Comparison of ENCODE assay signal across 16 cellular contexts in the genomic region with DNA sequence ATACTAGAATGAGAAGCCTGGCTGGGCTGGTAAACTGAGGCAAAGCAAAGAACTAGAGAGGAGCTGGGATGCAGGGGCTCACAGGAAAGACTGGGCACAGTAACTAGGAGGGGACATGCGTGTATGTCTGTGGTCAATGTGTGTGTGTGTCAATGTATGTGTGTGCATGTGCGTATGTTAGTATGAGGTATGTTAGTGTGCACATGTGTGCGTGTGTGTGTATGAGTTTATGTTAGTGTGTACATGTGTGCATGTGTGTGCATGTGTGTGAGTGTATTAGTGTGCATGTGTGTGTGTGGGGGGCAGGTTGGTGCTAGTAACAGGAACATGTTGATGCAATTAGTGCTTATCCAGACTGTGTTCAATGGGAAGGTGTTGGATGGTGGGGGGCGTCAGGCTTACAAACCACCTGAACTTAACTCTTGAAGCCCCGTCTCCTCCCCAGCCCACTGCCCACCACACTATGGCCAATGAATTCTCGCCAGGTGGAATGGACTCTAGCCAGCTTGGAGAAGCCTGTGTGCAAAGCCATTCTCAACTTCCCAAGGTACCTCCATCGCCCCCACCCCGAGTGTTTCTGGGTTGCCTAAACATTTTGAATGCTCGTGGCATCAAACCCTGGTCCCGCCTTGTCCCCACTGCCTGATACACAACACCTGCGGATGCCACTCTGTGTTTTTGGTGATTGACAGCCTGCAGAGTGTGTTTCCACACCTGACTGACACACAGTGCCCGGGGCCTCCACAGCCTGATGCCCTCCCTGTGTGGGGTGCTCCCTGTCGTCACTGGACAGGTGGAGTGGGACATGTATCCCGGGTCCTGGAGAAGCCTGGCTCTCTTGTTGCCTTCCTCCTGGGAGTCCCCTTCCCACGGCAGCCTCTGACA.
DNase-seq lines count a peak whose midpoint lies in the region; ATAC-seq, FAIRE-seq and TF ChIP-seq lines count a peak whose summit lies in the region.
"Had no signal": no experiment of that assay in that cellular context is flagged by ENCODE, and none has a peak within 500 bp of the region (broad histone marks: within the 10 kb centered on the region; RNA-seq: fewer than 3 reads in every experiment).

No MANE protein-coding gene starts in this region.

- H4K12ac ChIP-seq in trophoblast cell (ENCODE audit: low read depth, low read length): no peak overlapping the region

- H3K4me2 ChIP-seq in H9 (ENCODE audit: insufficient read depth, insufficient read length, low read length) (no peak overlapping the region), GM12878 (ENCODE audit: control insufficient read depth, insufficient read depth) (no peak overlapping the region), trophoblast cell (ENCODE audit: low read length) (no peak overlapping the region)

- SMC1A ChIA-PET in GM12878 (lab: Charles Lee; ENCODE audit: uncharacterized antibody, unreplicated experiment): interaction anchor here (0.7 to 2.0 kb wide), 9 partner anchors 19 to 732 kb away, joined by 3 to 12 read pairs (median 6); a partner anchor contains a TSS

- H3K79me2 ChIP-seq in H9 (ENCODE audit: insufficient read depth, low read length): no peaks in the 10 kb centered on the region
- no peaks in the 10 kb centered on the region for H3K79me2 ChIP-seq in GM12878 (ENCODE audit: control insufficient read depth, insufficient read depth, low read length)
- H3K79me2 ChIP-seq in trophoblast cell (ENCODE audit: control insufficient read depth, insufficient read depth, low read length, poor library complexity): no peaks in the 10 kb centered on the region

- no peak overlapping the region for H3K18ac ChIP-seq in H9 (ENCODE audit: insufficient read length, low read depth, low read length)
- H3K18ac ChIP-seq in trophoblast cell (ENCODE audit: low read length): no peak overlapping the region

- FAIRE-seq in GM12878 (lab: Jason Lieb, UNC): no peak
- FAIRE-seq: A204.1, H54 had no signal

- RAD21 ChIA-PET in GM12878 (lab: Charles Lee; ENCODE audit: unreplicated experiment): interaction anchor here (0.6 to 2.3 kb wide), 6 partner anchors 176 to 708 kb away, joined by 3 to 10 read pairs (median 4); a partner anchor contains a TSS

- no CpG with 5 or more reads among the region's 15 CpGs for WGBS in H9 (ENCODE audit: extremely low coverage, insufficient read length, low lambda C conversion rate)
- 39% methylated on average over 15 of the region's 15 CpGs for WGBS in GM12878 (ENCODE audit: insufficient coverage, insufficient replicate concordance, low lambda C conversion rate, missing lambda C conversion rate)
- WGBS in trophoblast cell (ENCODE audit: extremely low coverage, insufficient coverage, insufficient read length): no CpG with 5 or more reads among the region's 15 CpGs

- no peak overlapping the region for H4K91ac ChIP-seq in H9 (ENCODE audit: insufficient read length, low read depth, low read length)
- peak overlapping the region; percentile 61 for H4K91ac ChIP-seq in trophoblast cell (ENCODE audit: low read depth, low read length)

- H3K27ac ChIP-seq in H9 (ENCODE audit: insufficient read length, low read depth, low read length) (no peak overlapping the region), GM12878 (ENCODE audit: control insufficient read depth, insufficient read depth) (no peak overlapping the region), trophoblast cell (ENCODE audit: low read depth, low read length) (no peak overlapping the region)
- H3K27ac ChIP-seq: C4-2B had no signal

- H3K9ac ChIP-seq in H9 (ENCODE audit: extremely low read depth, insufficient read length, low read length): no peak overlapping the region
- H3K9ac ChIP-seq in GM12878 (ENCODE audit: control insufficient read depth, insufficient read depth, low read length): no peak overlapping the region
- H3K9ac ChIP-seq in trophoblast cell (ENCODE audit: low read length): no peak overlapping the region

- no peaks in the 10 kb centered on the region for H3K9me3 Mint-ChIP-seq in activated naive CD4-positive, alpha-beta T cell treated with anti-CD3 and anti-CD28 coated beads, Interleukin-2, amount 50 U/mL, for 24 hours
- no peaks in the 10 kb centered on the region for H3K9me3 Mint-ChIP-seq in H9
- H3K9me3 Mint-ChIP-seq: CD4-positive, alpha-beta memory T cell had no signal

- peak overlapping the region; percentile 19 for H3K23ac ChIP-seq in H9 (ENCODE audit: insufficient read length, low read depth, low read length)
- H3K23ac ChIP-seq in trophoblast cell (ENCODE audit: low read length): peak overlapping the region; percentile 95

- H2BK12ac ChIP-seq in H9 (ENCODE audit: insufficient read length, low read depth, low read length) (no peak overlapping the region), trophoblast cell (ENCODE audit: low read length) (peak overlapping the region; percentile 13)

- no peak for TF ChIP-seq EP300 in GM12878 (IDR thresholded peaks at IDR 0.05; ENCODE audit: borderline replicate concordance in 1 of 2, control insufficient read depth in 1 of 2, low read depth in 2 of 2, low read length in 2 of 2)

- no peaks in the 10 kb centered on the region for H4K20me1 ChIP-seq in H9 (ENCODE audit: control insufficient read depth, insufficient read depth, insufficient read length)
- no peaks in the 10 kb centered on the region for H4K20me1 ChIP-seq in GM12878 (ENCODE audit: control insufficient read depth, insufficient read depth)

- H4K8ac ChIP-seq in H9 (replicated peaks; ENCODE audit: insufficient read length, low read depth, low read length) (no peak overlapping the region), trophoblast cell (ENCODE audit: low read depth, low read length) (no peak overlapping the region)

- POLR2A ChIA-PET in GM12878 (lab: Charles Lee): no interaction called here

- no peak overlapping the region for H3K4me3 Mint-ChIP-seq in activated naive CD4-positive, alpha-beta T cell treated with anti-CD3 and anti-CD28 coated beads, Interleukin-2, amount 50 U/mL, for 24 hours
- H3K4me3 Mint-ChIP-seq in H9: no peak overlapping the region
- H3K4me3 Mint-ChIP-seq: CD4-positive, alpha-beta memory T cell had no signal

- no peak for TF ChIP-seq RAD21 in GM12878 (IDR thresholded peaks at IDR 0.05; ENCODE audit: insufficient read depth, low read depth, low read length)

- H3K4me1 ChIP-seq in H9 (ENCODE audit: insufficient read depth, low read length): no peaks in the 10 kb centered on the region
- H3K4me1 ChIP-seq in GM12878 (ENCODE audit: control insufficient read depth, insufficient read depth, low read length): no peaks in the 10 kb centered on the region
- H3K4me1 ChIP-seq in trophoblast cell (ENCODE audit: control insufficient read depth in 1 of 2, insufficient read depth in 2 of 2, low read length in 2 of 2): no peaks in the 10 kb centered on the region
- H3K4me1 ChIP-seq: BE2C had no signal

- ATAC-seq in GM12878: no peak

- no peaks in the 10 kb centered on the region for H3K36me3 ChIP-seq in GM12878 (ENCODE audit: control insufficient read depth in 2 of 2, insufficient read depth in 2 of 2, low read length in 1 of 2)
- peaks cover 0 to 2% of the 10 kb centered on the region in 2 experiments for H3K36me3 ChIP-seq in trophoblast cell (ENCODE audit: control insufficient read depth in 1 of 2, insufficient read depth in 2 of 2, low read length in 2 of 2)
- H3K36me3 ChIP-seq: BE2C had no signal

- H2AK5ac ChIP-seq in H9 (ENCODE audit: insufficient read length, low read length) (no peak overlapping the region), trophoblast cell (ENCODE audit: low read length) (peak overlapping the region; percentile 26)

- peaks cover 8% of the 10 kb centered on the region for H3K4me1 Mint-ChIP-seq in activated naive CD4-positive, alpha-beta T cell treated with anti-CD3 and anti-CD28 coated beads, Interleukin-2, amount 50 U/mL, for 24 hours
- peaks cover 6% of the 10 kb centered on the region in 2 experiments for H3K4me1 Mint-ChIP-seq in H9

- H2BK5ac ChIP-seq in H9 (ENCODE audit: insufficient read length, low read length) (no peak overlapping the region), trophoblast cell (ENCODE audit: low read depth, low read length, poor library complexity) (no peak overlapping the region)

- H2AFZ ChIP-seq in H9 (ENCODE audit: low read length) (no peak overlapping the region), GM12878 (ENCODE audit: control insufficient read depth, low read depth, low read length) (no peak overlapping the region), trophoblast cell (ENCODE audit: insufficient read depth, low read length, poor library complexity) (no peak overlapping the region)

- H3K14ac ChIP-seq in H9 (ENCODE audit: insufficient read depth, low read length) (no peak overlapping the region), trophoblast cell (ENCODE audit: low read length) (peak overlapping the region; percentile 42)

- H2BK120ac ChIP-seq in H9 (ENCODE audit: low read depth, low read length, poor library complexity, severe bottlenecking) (no peak overlapping the region), trophoblast cell (ENCODE audit: insufficient read depth, low read length, poor library complexity) (peak overlapping the region; percentile 38)

- H2BK20ac ChIP-seq in H9 (ENCODE audit: low read depth, low read length, poor library complexity, severe bottlenecking): no peak overlapping the region

- intact Hi-C loops in GM12878 (cut with micrococcal nuclease; ENCODE audit: unreplicated experiment): loop anchor here (1.0 to 10.0 kb wide), 2 partner anchors 161 to 215 kb away; a partner anchor contains a TSS

- peaks cover 2% of the 10 kb centered on the region for H3K27me3 Mint-ChIP-seq in activated naive CD4-positive, alpha-beta T cell treated with anti-CD3 and anti-CD28 coated beads, Interleukin-2, amount 50 U/mL, for 24 hours
- no peaks in the 10 kb centered on the region for H3K27me3 Mint-ChIP-seq in H9 (ENCODE audit: low read depth)

- no peak overlapping the region for H3K56ac ChIP-seq in H9 (ENCODE audit: insufficient read length, low read depth, low read length)

- TF ChIP-seq CTCF in H9 (conservative IDR thresholded peaks at IDR 0.05) (no peak), GM12878 (IDR thresholded peaks at IDR 0.05 in 2 of 3, conservative IDR thresholded peaks at IDR 0.05 in 1 of 3; ENCODE audit: control insufficient read depth in 2 of 3, extremely low read depth in 1 of 3, insufficient read depth in 1 of 3, low read depth in 3 of 3, low read length in 3 of 3) (no peak)

- H3K9me3 ChIP-seq in H9 (ENCODE audit: control insufficient read depth, low read depth, low read length): no peaks in the 10 kb centered on the region
- no peaks in the 10 kb centered on the region for H3K9me3 ChIP-seq in GM12878 (replicated peaks; ENCODE audit: control insufficient read depth, insufficient read depth, low read length)
- H3K9me3 ChIP-seq in trophoblast cell (ENCODE audit: insufficient read depth, low read depth, low read length): peaks cover 1% of the 10 kb centered on the region
- H3K9me3 ChIP-seq: BE2C had no signal

- in situ Hi-C loops in GM12878 (cut with MboI): no loop called here

- H4K5ac ChIP-seq in H9 (ENCODE audit: insufficient read length, low read depth, low read length): no peak overlapping the region

- H3T11ph ChIP-seq in H9 (ENCODE audit: low read length): no peak overlapping the region

- no peaks in the 10 kb centered on the region for H3K36me3 Mint-ChIP-seq in activated naive CD4-positive, alpha-beta T cell treated with anti-CD3 and anti-CD28 coated beads, Interleukin-2, amount 50 U/mL, for 24 hours
- H3K36me3 Mint-ChIP-seq in H9 (ENCODE audit: insufficient read depth in 1 of 3, low read depth in 3 of 3): no peaks in the 10 kb centered on the region
- H3K36me3 Mint-ChIP-seq: CD4-positive, alpha-beta memory T cell had no signal

- no TSS peak for BruUV-seq in GM12878 (replicated peaks; lab: Mats Ljungman, UMichigan)

- CTCF ChIA-PET in GM12878 (lab: Yijun Ruan, JAX): interaction anchor here (0.7 to 2.2 kb wide), 12 partner anchors 96 to 732 kb away, joined by 3 to 27 read pairs (median 4); a partner anchor contains a TSS

- H3K27ac Mint-ChIP-seq in activated naive CD4-positive, alpha-beta T cell treated with anti-CD3 and anti-CD28 coated beads, Interleukin-2, amount 50 U/mL, for 24 hours: peak overlapping the region; percentile 26
- peak overlapping the region in 2 of 3 experiments; percentile 15 to 91; a peak in 2 of 7 replicates for H3K27ac Mint-ChIP-seq in H9

- no peak overlapping the region for H2BK15ac ChIP-seq in H9 (ENCODE audit: low read depth, low read length)

- TF ChIP-seq POLR2A in GM12878 (IDR thresholded peaks at IDR 0.05; ENCODE audit: low read depth, low read length): no peak

- H3K4ac ChIP-seq in H9 (ENCODE audit: low read depth, low read length) (no peak overlapping the region), trophoblast cell (ENCODE audit: low read depth, low read length) (no peak overlapping the region)

- H3K79me1 ChIP-seq in H9 (ENCODE audit: insufficient read depth, low read depth, low read length, poor library complexity, severe bottlenecking): no peaks in the 10 kb centered on the region
- peaks cover 1% of the 10 kb centered on the region for H3K79me1 ChIP-seq in trophoblast cell (ENCODE audit: low read length)

- no peak for DNase-seq in activated naive CD4-positive, alpha-beta T cell treated with anti-CD3 and anti-CD28 coated beads, Interleukin-2, amount 50 U/mL, for 16 hours
- DNase-seq in H9 (peak; percentile 17), GM12878 (ENCODE audit: low read depth, low spot score) (no peak), trophoblast cell (no peak), iPS-NIHi7 (ENCODE audit: extremely low spot score) (no peak), SIG-M5 (lab: John Stamatoyannopoulos, UW) (no peak), DMS79 treated with DMSO at 0.1 percent for 48 hours (lab: John Stamatoyannopoulos, UW) (no peak)
- DNase-seq: BE2C; CD4-positive, alpha-beta memory T cell; DMS153; DND-41; GDM1 had no signal

- H3K4me3 ChIP-seq in GM12878 (no peak overlapping the region), trophoblast cell (ENCODE audit: low read depth, low read length) (peak overlapping the region; percentile 14)

- no peaks in the 10 kb centered on the region for H3K27me3 ChIP-seq in H9 (ENCODE audit: insufficient read depth, low read length)
- H3K27me3 ChIP-seq in GM12878 (replicated peaks in 1 of 2; ENCODE audit: control insufficient read depth in 2 of 2, insufficient read depth in 2 of 2, low read length in 1 of 2): no peaks in the 10 kb centered on the region
- H3K27me3 ChIP-seq in trophoblast cell (ENCODE audit: insufficient read depth, low read length): no peaks in the 10 kb centered on the region

- H3K23me2 ChIP-seq in H9 (ENCODE audit: insufficient read length, low read depth, low read length, poor library complexity, severe bottlenecking): no peaks in the 10 kb centered on the region
